22 cellular contexts compared by ENCODE assay signal in genomic region chr9:135580664-135581380, GRCh38. TPM values are rescaled to one million over a fixed set of nuclear protein-coding genes. Genes with fewer than 3 reads are reported as not detected.
DNase-seq lines count a peak whose midpoint lies in the region; FAIRE-seq and TF ChIP-seq lines count a peak whose summit lies in the region.
"Had no signal": no experiment of that assay in that cellular context is flagged by ENCODE, and none has a peak within 500 bp of the region (broad histone marks: within the 10 kb centered on the region; RNA-seq: fewer than 3 reads in every experiment).

No MANE protein-coding gene starts in this region.

- no peak overlapping the region for H2BK20ac ChIP-seq in H1 (ENCODE audit: low read length)

- H3K27ac ChIP-seq in right atrium auricular region (no peak overlapping the region), H1 (ENCODE audit: low read depth, low read length) (no peak overlapping the region), spleen (no peak overlapping the region)
- H3K27ac ChIP-seq: BLaER1 had no signal

- no peaks in the 10 kb centered on the region for H3K36me3 ChIP-seq in right atrium auricular region
- H3K36me3 ChIP-seq in H1 (ENCODE audit: control insufficient read depth in 2 of 4, insufficient read depth in 4 of 4, low read length in 3 of 4) = no peaks in the 10 kb centered on the region
- H3K36me3 ChIP-seq in spleen = no peaks in the 10 kb centered on the region
- H3K36me3 ChIP-seq: BLaER1 had no signal

- no peak overlapping the region for H4K5ac ChIP-seq in H1 (ENCODE audit: insufficient read length, low read depth, low read length)

- H3K18ac ChIP-seq in H1 (ENCODE audit: extremely low read depth, low read length) = no peak overlapping the region

- H3K9me3 ChIP-seq in right atrium auricular region (no peaks in the 10 kb centered on the region), H1 (ENCODE audit: insufficient read depth in 2 of 2, low read depth in 1 of 2, low read length in 1 of 2) (peaks cover 2 to 3% of the 10 kb centered on the region in 2 experiments; a peak in 1 of 4 replicates), spleen (no peaks in the 10 kb centered on the region)
- H3K9me3 ChIP-seq: BLaER1 had no signal

- no peak overlapping the region for H2BK5ac ChIP-seq in H1 (ENCODE audit: low read depth, low read length)

- H2AFZ ChIP-seq in H1 (ENCODE audit: low read length) = no peak overlapping the region

- no peak overlapping the region for H2AK5ac ChIP-seq in H1 (ENCODE audit: low read depth, low read length)

- H3K4ac ChIP-seq in H1 (replicated peaks; ENCODE audit: insufficient read length, low read depth, low read length) = no peak overlapping the region

- no peak overlapping the region for H4K91ac ChIP-seq in H1 (replicated peaks; ENCODE audit: insufficient read length, low read length)

- no peak for TF ChIP-seq EP300 in H1 (IDR thresholded peaks at IDR 0.05; ENCODE audit: borderline replicate concordance in 1 of 2, low read depth in 2 of 2, low read length in 2 of 2)

- WGBS in H1 (ENCODE audit: extremely low coverage in 1 of 2, insufficient coverage in 1 of 2, insufficient read length in 1 of 2, insufficient replicate concordance in 2 of 2, low coverage in 1 of 2, low lambda C conversion rate in 2 of 2, missing lambda C conversion rate in 1 of 2), 2 experiments = 86% methylated on average over 11 of the region's 11 CpGs; no CpG with 5 or more reads in 1 of the 2 experiments
- 84 to 89% (median 87%) methylated on average over 10 to 11 of the region's 11 CpGs for WGBS in spleen, 5 donors

- H3K4me1 ChIP-seq in right atrium auricular region (no peaks in the 10 kb centered on the region), H1 (replicated peaks in 1 of 4; ENCODE audit: control insufficient read depth in 3 of 4, insufficient read depth in 4 of 4, low read length in 3 of 4) (no peaks in the 10 kb centered on the region), spleen (peaks cover 0 to 6% (median 0%) of the 10 kb centered on the region in 6 donors)

- H3K4me3 ChIP-seq in right atrium auricular region = no peak overlapping the region
- H3K4me3 ChIP-seq in H1 (ENCODE audit: extremely low read depth in 1 of 4, insufficient read depth in 2 of 4, low read depth in 3 of 4, low read length in 4 of 4) = no peak overlapping the region
- H3K4me3 ChIP-seq in spleen = no peak overlapping the region
- H3K4me3 ChIP-seq: BLaER1 had no signal

- no peak for FAIRE-seq in H1 (lab: Jason Lieb, UNC)
- FAIRE-seq: GM12892, GM18507, HepG2 had no signal

- H2BK12ac ChIP-seq in H1 (ENCODE audit: low read depth, low read length) = no peak overlapping the region

- H2BK15ac ChIP-seq in H1 (ENCODE audit: low read length) = no peak overlapping the region

- POLR2A ChIA-PET in H1 (lab: Charles Lee; ENCODE audit: partially characterized antibody) = interaction anchor here (0.6 kb wide), 1 partner anchor 52 kb away, joined by 4 read pairs; no protein-coding TSS in a partner anchor

- H2BK120ac ChIP-seq in H1 (replicated peaks; ENCODE audit: low read depth, low read length) = no peak overlapping the region

- TF ChIP-seq CTCF in right atrium auricular region (IDR thresholded peaks at IDR 0.05) (no peak), H1 (IDR thresholded peaks at IDR 0.05; ENCODE audit: control extremely low read depth in 1 of 3, insufficient read depth in 1 of 3, low read depth in 1 of 3, low read length in 3 of 3) (no peak), spleen (IDR thresholded peaks at IDR 0.05 in 8 of 11, conservative IDR thresholded peaks at IDR 0.05 in 3 of 11) (no peak)

- TF ChIP-seq POLR2A in H1 (IDR thresholded peaks at IDR 0.05; ENCODE audit: control extremely low read depth in 1 of 2, low read depth in 2 of 2, low read length in 2 of 2) = no peak
- TF ChIP-seq POLR2A in spleen (IDR thresholded peaks at IDR 0.05) = no peak

- no peak overlapping the region for H3K23ac ChIP-seq in H1 (ENCODE audit: insufficient read length)

- no peak overlapping the region for H3K4me2 ChIP-seq in H1 (ENCODE audit: insufficient read depth in 1 of 2, low read depth in 2 of 2, low read length in 2 of 2)
- H3K4me2 ChIP-seq: BLaER1 had no signal

- no peaks in the 10 kb centered on the region for H4K20me1 ChIP-seq in H1 (replicated peaks in 1 of 2; ENCODE audit: control insufficient read depth in 1 of 2, insufficient read depth in 2 of 2, low read length in 2 of 2)
- H4K20me1 ChIP-seq: BLaER1 had no signal

- H3K14ac ChIP-seq in H1 (ENCODE audit: insufficient read length) = peak overlapping the region; percentile 93

- DNase-seq in right atrium auricular region (ENCODE audit: low spot score) = peak; percentile 34
- no peak for DNase-seq in cardiac septum (ENCODE audit: low spot score)
- DNase-seq in H1 (ENCODE audit: low read depth in 1 of 2, low spot score in 2 of 2) = no peak
- peak; percentile 69 for DNase-seq in spleen
- no peak for DNase-seq in ureter (ENCODE audit: low spot score)
- DNase-seq in hippocampal formation (lab: John Stamatoyannopoulos, UW) = no peak
- no peak for DNase-seq in NCI-H146 (lab: John Stamatoyannopoulos, UW)
- DNase-seq: 8988T; CD4-positive, alpha-beta memory T cell; DMS153; DMS79; GDM1; GOT3; H9 had no signal

- H3K79me2 ChIP-seq in H1 (ENCODE audit: control insufficient read depth in 1 of 2, insufficient read depth in 2 of 2, low read length in 2 of 2) = no peaks in the 10 kb centered on the region

- peaks cover 15% of the 10 kb centered on the region; the same call in 1 of the 2 replicates for H3K23me2 ChIP-seq in H1 (ENCODE audit: low read depth, low read length)

- no peaks in the 10 kb centered on the region for H3K79me1 ChIP-seq in H1 (ENCODE audit: low read depth, low read length)

- CTCF ChIA-PET in H1 (lab: Charles Lee; ENCODE audit: partially characterized antibody) = interaction anchor here (0.8 kb wide), 1 partner anchor 21 kb away, joined by 4 read pairs; no protein-coding TSS in a partner anchor

- H3K56ac ChIP-seq in H1 (replicated peaks; ENCODE audit: insufficient read length, low read depth, low read length) = no peak overlapping the region

- intact Hi-C loops in cardiac septum (cut with DNase I) (no loop called here), spleen (cut with DNase I; ENCODE audit: low total_unique reads) (no loop called here)

- no peak overlapping the region for H4K8ac ChIP-seq in H1 (ENCODE audit: extremely low read depth, insufficient read depth, low read length)

- no peaks in the 10 kb centered on the region for H3K27me3 ChIP-seq in right atrium auricular region
- no peaks in the 10 kb centered on the region for H3K27me3 ChIP-seq in H1 (replicated peaks in 1 of 4; ENCODE audit: control insufficient read depth in 3 of 4, extremely low read depth in 1 of 4, insufficient read depth in 3 of 4, low read length in 3 of 4)
- peaks cover 0 to 44% (median 0%) of the 10 kb centered on the region in 7 donors for H3K27me3 ChIP-seq in spleen (replicated peaks in 1 of 7)
- H3K27me3 ChIP-seq: BLaER1 had no signal

- TF ChIP-seq RAD21 in H1 (IDR thresholded peaks at IDR 0.05 in 1 of 2, conservative IDR thresholded peaks at IDR 0.05 in 1 of 2; ENCODE audit: low read depth in 2 of 2, low read length in 2 of 2) = no peak

- no peak overlapping the region for H3K9ac ChIP-seq in H1 (replicated peaks in 1 of 4; ENCODE audit: extremely low read depth in 1 of 4, low read depth in 3 of 4, low read length in 3 of 4)
- H3K9ac ChIP-seq: BLaER1 had no signal

RNA-seq across cellular contexts. Expression of gene PAEP, which starts 19.3 kb away (rescaled TPM):
- not detected for total RNA-seq in right atrium auricular region
- total RNA-seq in cardiac septum = not detected
- not detected in 2 replicates for total RNA-seq in H1 (2021; fragmentation: NEBNext Ultra II Directional; extraction: Animal tissue kit (Norgen Biotek cat#: 25700))
- 0.19 TPM in 1 of 2 replicates, not detected in the other for polyA plus RNA-seq in H1 (2011; rRNA removed)
- polyA plus RNA-seq in H1 (2011; cell fraction: cytosol; rRNA removed) = not detected
- polyA plus RNA-seq in H1 (2011; cell fraction: nucleus; rRNA removed) = not detected
- not detected in 4 replicates for polyA plus RNA-seq in H1 (2012, experiment 1 of 2)
- polyA plus RNA-seq in H1 (2012, experiment 2 of 2) = not detected
- polyA plus RNA-seq in H1 (2013, experiment 1 of 2) = not detected
- 0.13 TPM for polyA plus RNA-seq in H1 (2013, experiment 2 of 2)
- polyA minus RNA-seq in H1 (2011; rRNA and poly(A)+ RNA removed) = not detected in 2 replicates
- polyA minus RNA-seq in H1 (2011; cell fraction: cytosol; rRNA and poly(A)+ RNA removed) = not detected
- not detected for polyA minus RNA-seq in H1 (2011; cell fraction: nucleus; rRNA and poly(A)+ RNA removed)
- not detected for total RNA-seq in spleen
- not detected for polyA plus RNA-seq in spleen
- not detected for total RNA-seq in ureter
- total RNA-seq: A673; CD4-positive, alpha-beta memory T cell; Daoy; H9 had no signal
- polyA plus RNA-seq: AG04450; CD14-positive monocyte; CD4-positive, alpha-beta memory T cell had no signal

RNA-seq across cellular contexts. Expression of gene OBP2A, which starts 34.9 kb away (rescaled TPM):
- not detected for total RNA-seq in right atrium auricular region
- total RNA-seq in cardiac septum = not detected
- not detected in 2 replicates for total RNA-seq in H1 (2021; fragmentation: NEBNext Ultra II Directional; extraction: Animal tissue kit (Norgen Biotek cat#: 25700))
- polyA plus RNA-seq in H1 (2011; rRNA removed) = not detected in 2 replicates
- polyA plus RNA-seq in H1 (2011; cell fraction: cytosol; rRNA removed) = not detected
- polyA plus RNA-seq in H1 (2011; cell fraction: nucleus; rRNA removed) = not detected
- polyA plus RNA-seq in H1 (2012, experiment 1 of 2) = not detected in 4 replicates
- polyA plus RNA-seq in H1 (2012, experiment 2 of 2) = not detected
- polyA plus RNA-seq in H1 (2013, experiment 1 of 2) = not detected
- polyA plus RNA-seq in H1 (2013, experiment 2 of 2) = not detected
- not detected in 2 replicates for polyA minus RNA-seq in H1 (2011; rRNA and poly(A)+ RNA removed)
- not detected for polyA minus RNA-seq in H1 (2011; cell fraction: cytosol; rRNA and poly(A)+ RNA removed)
- not detected for polyA minus RNA-seq in H1 (2011; cell fraction: nucleus; rRNA and poly(A)+ RNA removed)
- under 1 TPM in 1 of 7 donors, not detected in 6; 0.40 TPM for total RNA-seq in spleen
- polyA plus RNA-seq in spleen = not detected
- not detected for total RNA-seq in ureter
- total RNA-seq: A673; CD4-positive, alpha-beta memory T cell; Daoy; H9; HepG2 had no signal
- polyA plus RNA-seq: AG04450; CD14-positive monocyte; CD4-positive, alpha-beta memory T cell had no signal

RNA-seq across cellular contexts. Expression of gene GLT6D1, which starts 58.5 kb away (rescaled TPM):
- total RNA-seq in right atrium auricular region (not detected), cardiac septum (not detected), spleen (not detected), ureter (not detected)
- 1.3 and 1.6 TPM in 2 replicates for total RNA-seq in H1 (2021; fragmentation: NEBNext Ultra II Directional; extraction: Animal tissue kit (Norgen Biotek cat#: 25700))
- polyA plus RNA-seq in H1 (2011; rRNA removed) (2.1 and 2.2 TPM in 2 replicates), spleen (not detected)
- polyA plus RNA-seq in H1 (2011; cell fraction: cytosol; rRNA removed) = 2.5 TPM
- polyA plus RNA-seq in H1 (2011; cell fraction: nucleus; rRNA removed) = 3.9 TPM
- polyA plus RNA-seq in H1 (2012, experiment 1 of 2) = 1.2 to 1.5 TPM (median 1.4 TPM) in 4 replicates
- polyA plus RNA-seq in H1 (2012, experiment 2 of 2) = 0.66 TPM
- polyA plus RNA-seq in H1 (2013, experiment 1 of 2) = 0.06 TPM
- 0.07 TPM for polyA plus RNA-seq in H1 (2013, experiment 2 of 2)
- polyA minus RNA-seq in H1 (2011; rRNA and poly(A)+ RNA removed) = 0.71 and 1.6 TPM in 2 replicates
- 0.95 TPM for polyA minus RNA-seq in H1 (2011; cell fraction: cytosol; rRNA and poly(A)+ RNA removed)
- polyA minus RNA-seq in H1 (2011; cell fraction: nucleus; rRNA and poly(A)+ RNA removed) = 1.00 TPM
- total RNA-seq: A673; CD4-positive, alpha-beta memory T cell; Daoy; H9; HepG2 had no signal
- polyA plus RNA-seq: AG04450; CD14-positive monocyte; CD4-positive, alpha-beta memory T cell; HepG2 had no signal

RNA-seq across cellular contexts. Expression of gene LCN1, which starts 59.6 kb away (rescaled TPM):
- not detected for total RNA-seq in right atrium auricular region
- total RNA-seq in cardiac septum = not detected
- total RNA-seq in H1 (2021; fragmentation: NEBNext Ultra II Directional; extraction: Animal tissue kit (Norgen Biotek cat#: 25700)) = not detected in 2 replicates
- polyA plus RNA-seq in H1 (2011; rRNA removed) = not detected in 2 replicates
- not detected for polyA plus RNA-seq in H1 (2011; cell fraction: cytosol; rRNA removed)
- polyA plus RNA-seq in H1 (2011; cell fraction: nucleus; rRNA removed) = not detected
- polyA plus RNA-seq in H1 (2012, experiment 1 of 2) = 0.24 TPM in 1 of 4 replicates, not detected in the others
- polyA plus RNA-seq in H1 (2012, experiment 2 of 2) = not detected
- polyA plus RNA-seq in H1 (2013, experiment 1 of 2) = 0.20 TPM
- polyA plus RNA-seq in H1 (2013, experiment 2 of 2) = not detected
- polyA minus RNA-seq in H1 (2011; rRNA and poly(A)+ RNA removed) = not detected in 2 replicates
- polyA minus RNA-seq in H1 (2011; cell fraction: cytosol; rRNA and poly(A)+ RNA removed) = not detected
- not detected for polyA minus RNA-seq in H1 (2011; cell fraction: nucleus; rRNA and poly(A)+ RNA removed)
- not detected for total RNA-seq in spleen
- polyA plus RNA-seq in spleen = under 1 TPM in 1 of 3 donors, not detected in 2; 0.09 TPM
- total RNA-seq in ureter = not detected
- total RNA-seq: A673; CD4-positive, alpha-beta memory T cell; Daoy; H9; HepG2 had no signal
- polyA plus RNA-seq: AG04450; CD14-positive monocyte; CD4-positive, alpha-beta memory T cell; HepG2 had no signal

Comparison
In these comparisons a context has a peak if more than half of its experiments do, and no peak if none do; other contexts are left out.
1. DNase-seq: peak in right atrium auricular region (single experiment) and spleen (single experiment); none in cardiac septum (single experiment), H1 (0 of 2), ureter (single experiment), hippocampal formation (0 of 2) and NCI-H146 (single experiment).